25 cellular contexts compared by ENCODE assay signal in the genomic region with DNA sequence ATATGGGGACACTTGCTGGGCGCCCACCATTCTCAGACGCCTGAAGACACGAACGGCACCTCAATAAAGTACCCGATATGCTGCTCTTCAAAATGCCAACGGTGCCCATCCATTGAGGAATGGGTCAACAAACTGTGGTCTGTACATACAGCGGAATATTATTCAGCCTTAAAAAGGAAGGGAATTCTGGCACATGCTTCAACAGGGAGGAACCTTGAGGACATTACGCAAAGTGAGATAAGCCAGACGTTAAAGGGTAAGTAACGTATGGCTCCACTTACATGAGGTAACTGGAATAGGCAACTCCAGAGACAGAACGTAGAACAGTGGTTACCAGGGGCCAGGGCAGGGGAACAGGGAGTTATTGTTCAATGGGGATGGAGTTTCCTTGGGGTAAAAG.
"Had no signal": no experiment of that assay in that cellular context is flagged by ENCODE, and none has a peak within 500 bp of the region (broad histone marks: within the 10 kb centered on the region; RNA-seq: fewer than 3 reads in every experiment).

No MANE protein-coding gene starts in this region.

- H3K4me3 ChIP-seq: adrenal gland, cardiac muscle cell, colonic mucosa, dorsolateral prefrontal cortex, gastrocnemius medialis, right atrium auricular region, spleen, tibial nerve had no signal

- H3K36me3 ChIP-seq: adrenal gland, cardiac muscle cell, colonic mucosa, gastrocnemius medialis, right atrium auricular region, tibial nerve had no signal

- FAIRE-seq: TTC549 had no signal

- DNase-seq: activated CD4-positive, alpha-beta T cell treated with anti-CD3 and anti-CD28 coated beads for 48 hours; activated CD4-positive, alpha-beta T cell treated with anti-CD3 and anti-CD28 coated beads, Interleukin-2, amount 50 U/mL, for 48 hours; activated CD8-positive, alpha-beta memory T cell treated with anti-CD3 and anti-CD28 coated beads for 24 hours; activated effector memory CD4-positive, alpha-beta T cell treated with anti-CD3 and anti-CD28 coated beads, Interleukin-2, amount 50 U/mL, for 16 hours; activated naive CD4-positive, alpha-beta T cell treated with anti-CD3 and anti-CD28 coated beads for 36 hours; activated naive CD8-positive, alpha-beta T cell treated with anti-CD3 and anti-CD28 coated beads for 36 hours; activated T-cell treated with anti-CD3 and anti-CD28 coated beads, Interleukin-2, amount 50 U/mL, for 1 hour; aorta; cerebellar nuclear complex; colonic mucosa; dorsolateral prefrontal cortex; effector memory CD4-positive, alpha-beta T cell; gastrocnemius medialis; glutamatergic neuron; naive thymus-derived CD8-positive, alpha-beta T cell; occipital lobe; spleen; stimulated activated naive CD4-positive, alpha-beta T cell treated with Interleukin-2 at 50 U/mL for 16 hours; T-helper 9 cell had no signal

- H3K4me1 ChIP-seq: adrenal gland, colonic mucosa, right atrium auricular region had no signal

- H3K27ac ChIP-seq: adrenal gland, cardiac muscle cell, colonic mucosa, gastrocnemius medialis, spleen, tibial nerve, VCaP had no signal

- H3K9me3 ChIP-seq: adrenal gland, colonic mucosa, gastrocnemius medialis, right atrium auricular region, spleen, tibial nerve had no signal

- H3K27me3 ChIP-seq: adrenal gland, cardiac muscle cell, colonic mucosa, dorsolateral prefrontal cortex, gastrocnemius medialis, right atrium auricular region, spleen, tibial nerve had no signal
